16 cellular contexts compared by ENCODE assay signal in the genomic region with DNA sequence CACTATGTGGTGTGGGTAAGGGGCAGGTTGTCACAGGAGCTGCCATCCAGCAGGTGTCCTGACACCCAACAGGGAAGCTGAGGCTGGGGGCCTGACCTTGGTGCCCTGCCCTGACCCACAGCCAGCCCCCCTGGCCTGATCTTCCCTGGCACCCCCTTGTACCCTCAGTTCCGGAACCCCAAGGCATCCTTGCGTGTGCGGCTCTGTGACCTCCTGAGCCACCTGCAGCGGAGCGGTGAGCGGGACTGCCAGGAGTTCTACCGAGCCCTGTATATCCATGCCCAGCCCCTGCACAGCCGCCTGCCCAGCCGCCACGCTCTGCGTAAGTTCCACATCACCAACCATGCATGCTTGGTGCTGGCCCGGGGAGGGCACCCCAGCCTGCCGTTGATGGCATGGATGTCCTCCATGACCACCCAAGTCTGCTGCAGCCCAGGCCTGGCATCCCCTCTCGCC. TPM values are rescaled to one million over a fixed set of nuclear protein-coding genes. Genes with fewer than 3 reads are reported as not detected.
DNase-seq lines count a peak whose midpoint lies in the region; ATAC-seq and TF ChIP-seq lines count a peak whose summit lies in the region.
"Had no signal": no experiment of that assay in that cellular context is flagged by ENCODE, and none has a peak within 500 bp of the region (broad histone marks: within the 10 kb centered on the region; RNA-seq: fewer than 3 reads in every experiment).

No MANE protein-coding gene starts in this region.

- ATAC-seq in left cardiac atrium, result no peak
- ATAC-seq in GM19328 (IDR thresholded peaks at IDR 0.05; ENCODE audit: unreplicated experiment), result no peak
- ATAC-seq: stimulated activated naive CD8-positive, alpha-beta T cell treated with anti-CD3 and anti-CD28 coated beads, Interleukin-15, amount 100 ng/mL, for 72 hours had no signal

- H3K4me3 ChIP-seq in GM06990 (replicated peaks; ENCODE audit: low read depth, low read length) (no peak overlapping the region), osteoblast (ENCODE audit: insufficient read depth, low read length) (no peak overlapping the region), testis (no peak overlapping the region)
- H3K4me3 ChIP-seq: dorsolateral prefrontal cortex, prostate gland had no signal

- TF ChIP-seq CTCF in GM06990 (IDR thresholded peaks at IDR 0.05; ENCODE audit: insufficient read depth, low read length, poor library complexity, severe bottlenecking) (no peak), osteoblast (IDR thresholded peaks at IDR 0.05; ENCODE audit: extremely low read depth, low read depth, low read length) (no peak), testis (IDR thresholded peaks at IDR 0.05) (no peak)

- no peak for TF ChIP-seq POLR2A in testis (IDR thresholded peaks at IDR 0.05)

- intact Hi-C loops in left cardiac atrium (cut with DNase I) (no loop called here), testis (cut with DNase I; ENCODE audit: low total_unique reads) (no loop called here)

- in situ Hi-C loops in ACHN (cut with HindIII; ENCODE audit: low pct_ligation_motif_present, low pct_unique_long_range_greater_than_20kb, low sequenced_read_pairs), result no loop called here

- H4K20me1 ChIP-seq in osteoblast (ENCODE audit: insufficient read depth, low read length), result peaks cover 31% of the 10 kb centered on the region

- H3K4me2 ChIP-seq in osteoblast (ENCODE audit: insufficient read depth, low read length), result no peak overlapping the region

- peaks cover 2% of the 10 kb centered on the region; the same call in 1 of the 2 replicates for H3K36me3 ChIP-seq in GM06990 (ENCODE audit: control insufficient read depth, insufficient read depth, low read length)
- peaks cover 19% of the 10 kb centered on the region for H3K36me3 ChIP-seq in osteoblast (ENCODE audit: insufficient read depth, low read length)
- H3K36me3 ChIP-seq in testis (ENCODE audit: low read depth, missing control alignments), result no peaks in the 10 kb centered on the region

- H3K9me3 ChIP-seq in osteoblast (ENCODE audit: low read depth, low read length), result no peaks in the 10 kb centered on the region
- no peaks in the 10 kb centered on the region for H3K9me3 ChIP-seq in testis
- H3K9me3 ChIP-seq: prostate gland had no signal

- H2AFZ ChIP-seq in osteoblast (ENCODE audit: low read length), result no peak overlapping the region

- WGBS in testis, 2 donors, result 97 to 98% methylated on average over 14 of the region's 14 CpGs

- H3K27me3 ChIP-seq in GM06990 (replicated peaks; ENCODE audit: control insufficient read depth, insufficient read depth, low read length) (no peaks in the 10 kb centered on the region), osteoblast (ENCODE audit: insufficient read depth, low read length) (no peaks in the 10 kb centered on the region), testis (no peaks in the 10 kb centered on the region)
- H3K27me3 ChIP-seq: dorsolateral prefrontal cortex had no signal

- peaks cover 37% of the 10 kb centered on the region for H3K79me2 ChIP-seq in osteoblast (ENCODE audit: insufficient read depth, low read length)

- H3K4me1 ChIP-seq in osteoblast (ENCODE audit: insufficient read depth, low read length), result no peaks in the 10 kb centered on the region
- no peaks in the 10 kb centered on the region for H3K4me1 ChIP-seq in testis
- H3K4me1 ChIP-seq: prostate gland had no signal

- no peak overlapping the region for H3K27ac ChIP-seq in osteoblast (ENCODE audit: low read depth, low read length)
- no peak overlapping the region for H3K27ac ChIP-seq in testis
- H3K27ac ChIP-seq: prostate gland had no signal

- peak; percentile 58 for DNase-seq in ACHN
- peak; percentile 9 for DNase-seq in GM06990 (ENCODE audit: extremely low read depth, insufficient read length)
- DNase-seq in left cardiac atrium, result peak; percentile 22
- DNase-seq in osteoblast (ENCODE audit: insufficient read length, low spot score, missing footprints), result peak; percentile 25
- DNase-seq in testis, result no peak
- no peak for DNase-seq in ecto neural progenitor cell (ENCODE audit: low spot score)
- no peak for DNase-seq in NCI-H510A treated with DMSO at 0.1 percent for 48 hours (lab: John Stamatoyannopoulos, UW)
- DNase-seq: activated gamma-delta T cell; KG1; NCI-H1105 treated with DMSO at 0.1 percent for 48 hours; SHP77; stimulated activated naive CD8-positive, alpha-beta T cell treated with anti-CD3 and anti-CD28 coated beads, Interleukin-15, amount 100 ng/mL, for 72 hours had no signal

RNA-seq across cellular contexts. Expression of gene CARD19, which starts 14.4 kb away (rescaled TPM):
- total RNA-seq in left cardiac atrium, result 10 to 100 TPM; 20.2 to 26.3 TPM
- 38.4 and 38.6 TPM in 2 replicates for total RNA-seq in osteoblast
- 100 to 1,000 TPM; 138 to 147 TPM for total RNA-seq in testis
- 99.4 TPM for polyA plus RNA-seq in testis (ENCODE audit: insufficient read depth, low read depth, low replicate concordance)

RNA-seq across cellular contexts. Expression of gene NINJ1, which starts 23.6 kb away (rescaled TPM):
- total RNA-seq in left cardiac atrium (10 to 100 TPM; 38.4 to 45.9 TPM), osteoblast (33.6 and 34.7 TPM in 2 replicates), testis (100 to 1,000 TPM; 148 to 152 TPM)
- 99.3 TPM for polyA plus RNA-seq in testis (ENCODE audit: insufficient read depth, low read depth, low replicate concordance)

RNA-seq across cellular contexts. Expression of gene SUSD3, which starts 51.9 kb away (rescaled TPM):
- total RNA-seq in left cardiac atrium (1 to 10 TPM; 1.6 to 2.4 TPM), osteoblast (0.36 and 0.88 TPM in 2 replicates), testis (100 to 1,000 TPM; 282 to 537 TPM)
- 172 TPM for polyA plus RNA-seq in testis (ENCODE audit: insufficient read depth, low read depth, low replicate concordance)
- total RNA-seq: H4 had no signal

Comparison
In these comparisons a context has a peak if more than half of its experiments do, and no peak if none do; other contexts are left out.
1. DNase-seq: peak in ACHN (single experiment), GM06990 (single experiment), left cardiac atrium (single experiment) and osteoblast (single experiment); none in testis (single experiment), ecto neural progenitor cell (single experiment) and NCI-H510A treated with DMSO at 0.1 percent for 48 hours (single experiment).
2. RNA of gene SUSD3, which starts 51.9 kb away (total RNA-seq): 282 to 537 TPM in testis; 1.6 to 2.4 TPM in left cardiac atrium and 0.36 to 0.88 TPM in osteoblast; every median in the first group is over 10 times any median in the second.